Comparison of ENCODE assay signal across 18 cellular contexts in genomic region chr6:121521164-121521555, GRCh38.
DNase-seq lines count a peak whose midpoint lies in the region; ATAC-seq and TF ChIP-seq lines count a peak whose summit lies in the region.
"Had no signal": no experiment of that assay in that cellular context is flagged by ENCODE, and none has a peak within 500 bp of the region (broad histone marks: within the 10 kb centered on the region; RNA-seq: fewer than 3 reads in every experiment).

No MANE protein-coding gene starts in this region.

- H3K9me3 ChIP-seq in mesodermal cell (ENCODE audit: control insufficient read depth, low read length), result no peaks in the 10 kb centered on the region
- H3K9me3 ChIP-seq in tibial artery, result no peaks in the 10 kb centered on the region
- no peaks in the 10 kb centered on the region for H3K9me3 ChIP-seq in right atrium auricular region
- H3K9me3 ChIP-seq: BE2C, mucosa of descending colon, Peyer's patch had no signal

- H3K27ac ChIP-seq in GM23338 (ENCODE audit: low read depth), result peak overlapping the region; percentile 61
- peak overlapping the region; percentile 98 for H3K27ac ChIP-seq in mesodermal cell (ENCODE audit: low read depth, low read length, severe bottlenecking)
- peak overlapping the region; percentile 72 to 84 for H3K27ac ChIP-seq in tibial artery
- peak overlapping the region in 1 of 2 donors; percentile 74 for H3K27ac ChIP-seq in right atrium auricular region

- no peaks in the 10 kb centered on the region for H3F3A ChIP-seq in GM23338 (replicated peaks; ENCODE audit: low read depth)

- no peaks in the 10 kb centered on the region for H3K9me3 Mint-ChIP-seq in GM23338

- H3K79me2 ChIP-seq in GM23338 (replicated peaks; ENCODE audit: insufficient read depth), result no peaks in the 10 kb centered on the region

- H3K36me3 ChIP-seq in GM23338 (ENCODE audit: insufficient read depth), result no peaks in the 10 kb centered on the region
- no peaks in the 10 kb centered on the region for H3K36me3 ChIP-seq in mesodermal cell (ENCODE audit: control insufficient read depth, insufficient read depth, low read length)
- no peaks in the 10 kb centered on the region for H3K36me3 ChIP-seq in tibial artery
- no peaks in the 10 kb centered on the region for H3K36me3 ChIP-seq in right atrium auricular region
- H3K36me3 ChIP-seq: BE2C, Peyer's patch had no signal

- peak; percentile 24 for DNase-seq in GM23338 (ENCODE audit: low spot score)
- peak; percentile 47 for DNase-seq in cerebellar cortex (ENCODE audit: low spot score)
- no peak for DNase-seq in tibial artery
- no peak for DNase-seq in activated effector memory CD4-positive, alpha-beta T cell treated with Interleukin-2 at 50 U/mL for 16 hours
- no peak for DNase-seq in activated CD4-positive, alpha-beta T cell treated with anti-CD3 and anti-CD28 coated beads for 4 hours
- no peak for DNase-seq in activated T-cell treated with anti-CD3 and anti-CD28 coated beads for 4 hours
- no peak for DNase-seq in right atrium auricular region (ENCODE audit: low spot score)
- DNase-seq: activated CD4-positive, alpha-beta T cell treated with anti-CD3 and anti-CD28 coated beads for 1 hour; BE2C; caudate nucleus; effector CD4-positive, alpha-beta T cell; mucosa of descending colon; NCI-H146; NCI-H774; occipital lobe; Peyer's patch had no signal

- no peak overlapping the region for H3K4me3 Mint-ChIP-seq in GM23338

- H3K27me3 ChIP-seq in GM23338 (ENCODE audit: insufficient read depth) (no peaks in the 10 kb centered on the region), tibial artery (no peaks in the 10 kb centered on the region), right atrium auricular region (no peaks in the 10 kb centered on the region)
- H3K27me3 ChIP-seq: BE2C, Peyer's patch had no signal

- H2AFZ ChIP-seq in GM23338, result no peak overlapping the region

- H3K4me3 ChIP-seq in GM23338 (no peak overlapping the region), mesodermal cell (ENCODE audit: extremely low read depth, insufficient read depth, low read length, poor library complexity, severe bottlenecking) (no peak overlapping the region), tibial artery (no peak overlapping the region), right atrium auricular region (no peak overlapping the region)
- H3K4me3 ChIP-seq: mucosa of descending colon, Peyer's patch had no signal

- no peaks in the 10 kb centered on the region for H3K36me3 Mint-ChIP-seq in GM23338 (ENCODE audit: low read depth)

- H4K20me1 ChIP-seq in GM23338 (replicated peaks; ENCODE audit: insufficient read depth), result no peaks in the 10 kb centered on the region

- H3K4me2 ChIP-seq in GM23338, result no peak overlapping the region

- peak; percentile 18; the same call in 1 of the 3 replicates for ATAC-seq in GM23338
- ATAC-seq: mucosa of descending colon, sciatic nerve had no signal

- intact Hi-C loops in tibial artery (cut with DNase I; ENCODE audit: low total_unique reads), result loop anchor here (10.0 kb wide), 1 partner anchor 86 kb away; the partner anchor contains the start of gene GJA1

- no peak overlapping the region for H3K27ac Mint-ChIP-seq in GM23338

- H3K4me1 ChIP-seq in GM23338 (ENCODE audit: insufficient read depth) (peaks cover 25% of the 10 kb centered on the region), mesodermal cell (ENCODE audit: control insufficient read depth, insufficient read depth, low read length, poor library complexity, severe bottlenecking) (peaks cover 35% of the 10 kb centered on the region), tibial artery (peaks cover 0 to 47% (median 5%) of the 10 kb centered on the region in 4 donors), right atrium auricular region (no peaks in the 10 kb centered on the region)
- H3K4me1 ChIP-seq: BE2C, Peyer's patch had no signal

- 75% methylated on average over 2 of the region's 2 CpGs; no CpG with 5 or more reads in 1 of the 2 experiments for WGBS in mesodermal cell (ENCODE audit: insufficient coverage in 2 of 2), 2 experiments

- no peaks in the 10 kb centered on the region for H3K9me2 ChIP-seq in GM23338 (ENCODE audit: insufficient read depth)

- peaks cover 23% of the 10 kb centered on the region for H3K4me1 Mint-ChIP-seq in GM23338

- TF ChIP-seq CTCF in GM23338 (conservative IDR thresholded peaks at IDR 0.05; ENCODE audit: low read depth in 2 of 2) (no peak), tibial artery (IDR thresholded peaks at IDR 0.05) (no peak), right atrium auricular region (IDR thresholded peaks at IDR 0.05) (no peak)

- no peaks in the 10 kb centered on the region for H3K27me3 Mint-ChIP-seq in GM23338 (ENCODE audit: insufficient read depth, low read depth, poor library complexity)

TF ChIP-seq in GM23338, 12 proteins besides CTCF, POLR2A, EP300 and RAD21 (continues in another document):
- TF ChIP-seq JUNB (IDR thresholded peaks at IDR 0.05; ENCODE audit: unreplicated experiment) (no peak), NANOG (IDR thresholded peaks at IDR 0.05; ENCODE audit: borderline replicate concordance) (no peak)
- TF ChIP-seq, protein P1, sequence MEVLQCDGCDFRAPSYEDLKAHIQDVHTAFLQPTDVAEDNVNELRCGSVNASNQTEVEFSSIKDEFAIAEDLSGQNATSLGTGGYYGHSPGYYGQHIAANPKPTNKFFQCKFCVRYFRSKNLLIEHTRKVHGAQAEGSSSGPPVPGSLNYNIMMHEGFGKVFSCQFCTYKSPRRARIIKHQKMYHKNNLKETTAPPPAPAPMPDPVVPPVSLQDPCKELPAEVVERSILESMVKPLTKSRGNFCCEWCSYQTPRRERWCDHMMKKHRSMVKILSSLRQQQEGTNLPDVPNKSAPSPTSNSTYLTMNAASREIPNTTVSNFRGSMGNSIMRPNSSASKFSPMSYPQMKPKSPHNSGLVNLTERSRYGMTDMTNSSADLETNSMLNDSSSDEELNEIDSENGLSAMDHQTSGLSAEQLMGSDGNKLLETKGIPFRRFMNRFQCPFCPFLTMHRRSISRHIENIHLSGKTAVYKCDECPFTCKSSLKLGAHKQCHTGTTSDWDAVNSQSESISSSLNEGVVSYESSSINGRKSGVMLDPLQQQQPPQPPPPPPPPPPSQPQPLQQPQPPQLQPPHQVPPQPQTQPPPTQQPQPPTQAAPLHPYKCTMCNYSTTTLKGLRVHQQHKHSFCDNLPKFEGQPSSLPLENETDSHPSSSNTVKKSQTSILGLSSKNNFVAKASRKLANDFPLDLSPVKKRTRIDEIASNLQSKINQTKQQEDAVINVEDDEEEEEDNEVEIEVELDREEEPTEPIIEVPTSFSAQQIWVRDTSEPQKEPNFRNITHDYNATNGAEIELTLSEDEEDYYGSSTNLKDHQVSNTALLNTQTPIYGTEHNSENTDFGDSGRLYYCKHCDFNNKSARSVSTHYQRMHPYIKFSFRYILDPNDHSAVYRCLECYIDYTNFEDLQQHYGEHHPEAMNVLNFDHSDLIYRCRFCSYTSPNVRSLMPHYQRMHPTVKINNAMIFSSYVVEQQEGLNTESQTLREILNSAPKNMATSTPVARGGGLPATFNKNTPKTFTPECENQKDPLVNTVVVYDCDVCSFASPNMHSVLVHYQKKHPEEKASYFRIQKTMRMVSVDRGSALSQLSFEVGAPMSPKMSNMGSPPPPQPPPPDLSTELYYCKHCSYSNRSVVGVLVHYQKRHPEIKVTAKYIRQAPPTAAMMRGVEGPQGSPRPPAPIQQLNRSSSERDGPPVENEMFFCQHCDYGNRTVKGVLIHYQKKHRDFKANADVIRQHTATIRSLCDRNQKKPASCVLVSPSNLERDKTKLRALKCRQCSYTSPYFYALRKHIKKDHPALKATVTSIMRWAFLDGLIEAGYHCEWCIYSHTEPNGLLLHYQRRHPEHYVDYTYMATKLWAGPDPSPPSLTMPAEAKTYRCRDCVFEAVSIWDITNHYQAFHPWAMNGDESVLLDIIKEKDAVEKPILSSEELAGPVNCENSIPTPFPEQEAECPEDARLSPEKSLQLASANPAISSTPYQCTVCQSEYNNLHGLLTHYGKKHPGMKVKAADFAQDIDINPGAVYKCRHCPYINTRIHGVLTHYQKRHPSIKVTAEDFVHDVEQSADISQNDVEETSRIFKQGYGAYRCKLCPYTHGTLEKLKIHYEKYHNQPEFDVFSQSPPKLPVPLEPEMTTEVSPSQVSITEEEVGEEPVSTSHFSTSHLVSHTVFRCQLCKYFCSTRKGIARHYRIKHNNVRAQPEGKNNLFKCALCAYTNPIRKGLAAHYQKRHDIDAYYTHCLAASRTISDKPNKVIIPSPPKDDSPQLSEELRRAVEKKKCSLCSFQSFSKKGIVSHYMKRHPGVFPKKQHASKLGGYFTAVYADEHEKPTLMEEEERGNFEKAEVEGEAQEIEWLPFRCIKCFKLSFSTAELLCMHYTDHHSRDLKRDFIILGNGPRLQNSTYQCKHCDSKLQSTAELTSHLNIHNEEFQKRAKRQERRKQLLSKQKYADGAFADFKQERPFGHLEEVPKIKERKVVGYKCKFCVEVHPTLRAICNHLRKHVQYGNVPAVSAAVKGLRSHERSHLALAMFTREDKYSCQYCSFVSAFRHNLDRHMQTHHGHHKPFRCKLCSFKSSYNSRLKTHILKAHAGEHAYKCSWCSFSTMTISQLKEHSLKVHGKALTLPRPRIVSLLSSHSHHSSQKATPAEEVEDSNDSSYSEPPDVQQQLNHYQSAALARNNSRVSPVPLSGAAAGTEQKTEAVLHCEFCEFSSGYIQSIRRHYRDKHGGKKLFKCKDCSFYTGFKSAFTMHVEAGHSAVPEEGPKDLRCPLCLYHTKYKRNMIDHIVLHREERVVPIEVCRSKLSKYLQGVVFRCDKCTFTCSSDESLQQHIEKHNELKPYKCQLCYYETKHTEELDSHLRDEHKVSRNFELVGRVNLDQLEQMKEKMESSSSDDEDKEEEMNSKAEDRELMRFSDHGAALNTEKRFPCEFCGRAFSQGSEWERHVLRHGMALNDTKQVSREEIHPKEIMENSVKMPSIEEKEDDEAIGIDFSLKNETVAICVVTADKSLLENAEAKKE (CRISPR knock-in tag; IDR thresholded peaks at IDR 0.05), result no peak

Comparison
In these comparisons a context has a peak if more than half of its experiments do, and no peak if none do; other contexts are left out.
1. DNase-seq: peak in GM23338 (single experiment) and cerebellar cortex (single experiment); none in tibial artery (0 of 2), activated effector memory CD4-positive, alpha-beta T cell treated with Interleukin-2 at 50 U/mL for 16 hours (single experiment), activated CD4-positive, alpha-beta T cell treated with anti-CD3 and anti-CD28 coated beads for 4 hours (0 of 2), activated T-cell treated with anti-CD3 and anti-CD28 coated beads for 4 hours (single experiment) and right atrium auricular region (single experiment).